In the genomic region with DNA sequence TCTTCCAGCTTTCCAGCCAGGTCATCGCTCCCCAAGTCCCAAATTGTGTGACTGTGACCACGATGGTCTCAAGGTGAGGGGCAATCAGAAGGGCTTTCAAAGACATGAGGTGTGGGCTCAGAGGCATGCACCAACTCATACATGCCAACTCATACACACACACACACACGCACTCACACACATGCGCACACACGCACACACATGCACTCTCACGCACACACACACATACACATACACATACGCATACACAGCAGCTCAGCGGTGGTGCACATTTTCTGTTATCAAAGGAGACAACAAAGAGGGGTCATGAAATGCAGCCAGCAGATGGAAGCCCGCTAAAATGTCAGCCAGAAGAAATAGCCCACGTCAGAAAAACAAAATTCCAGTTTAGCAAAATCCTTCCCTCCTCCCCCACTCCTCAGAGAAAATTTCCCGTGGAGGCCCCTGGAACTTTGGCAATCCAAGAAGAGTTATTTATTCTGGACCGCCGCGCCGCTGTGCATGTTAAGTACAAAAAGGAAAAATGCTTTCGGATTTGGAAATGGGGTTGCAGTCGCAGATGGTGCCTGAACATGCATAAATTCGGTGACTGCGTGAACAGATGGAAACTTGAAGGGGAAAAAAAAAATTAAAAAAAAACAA, we compare ENCODE assay signal across 24 cellular contexts.
DNase-seq lines count a peak whose midpoint lies in the region; ATAC-seq, FAIRE-seq and TF ChIP-seq lines count a peak whose summit lies in the region.
"Had no signal": no experiment of that assay in that cellular context is flagged by ENCODE, and none has a peak within 500 bp of the region (broad histone marks: within the 10 kb centered on the region; RNA-seq: fewer than 3 reads in every experiment).

No MANE protein-coding gene starts in this region.

- H3K9ac ChIP-seq in HepG2 (ENCODE audit: insufficient read depth, low read depth, low read length): no peak overlapping the region
- H3K9ac ChIP-seq: BLaER1 had no signal

- H3K36me3 ChIP-seq in HepG2 (replicated peaks in 1 of 2; ENCODE audit: control insufficient read depth in 1 of 2, insufficient read depth in 2 of 2, low read length in 2 of 2) (no peaks in the 10 kb centered on the region), right lobe of liver (no peaks in the 10 kb centered on the region), ovary (no peaks in the 10 kb centered on the region), vagina (no peaks in the 10 kb centered on the region)
- H3K36me3 ChIP-seq: BLaER1, gastroesophageal sphincter, spleen, transverse colon had no signal

- no peak for DNase-seq in HepG2 (ENCODE audit: low spot score)
- DNase-seq in right lobe of liver: no peak
- DNase-seq in glutamatergic neuron: no peak
- peak; percentile 38 to 61 (median 54) for DNase-seq in ovary
- DNase-seq in vagina (ENCODE audit: extremely low spot score in 2 of 2): no peak
- DNase-seq in activated CD8-positive, alpha-beta memory T cell treated with anti-CD3 and anti-CD28 coated beads, Interleukin-2, amount 50 U/mL, for 4 hours: no peak
- no peak for DNase-seq in A172 (ENCODE audit: low spot score)
- no peak for DNase-seq in iPS-NIHi7 (ENCODE audit: extremely low spot score)
- DNase-seq: activated B cell treated with CpG ODN at 0.5 μM for 24 hours; activated CD4-positive, alpha-beta memory T cell treated with anti-CD3 and anti-CD28 coated beads for 36 hours; activated effector memory CD4-positive, alpha-beta T cell treated with anti-CD3 and anti-CD28 coated beads, Interleukin-2, amount 50 U/mL, for 16 hours; activated T-cell treated with anti-CD3 and anti-CD28 coated beads for 4 hours; Caco-2; cortex of kidney; HCEC 1CT; KG1; spleen; stimulated activated CD4-positive, alpha-beta T cell treated with anti-CD3 and anti-CD28 coated beads, Interleukin-4, amount 100 ng/mL, for 4 hours; stimulated activated naive CD8-positive, alpha-beta T cell treated with anti-CD3 and anti-CD28 coated beads, Interleukin-15, Interleukin-2, amounts not matched to agents 100 U/mL and 50 U/mL, for 24 hours; transverse colon had no signal

- no peak overlapping the region for H3K4me3 Mint-ChIP-seq in glutamatergic neuron (ENCODE audit: unreplicated experiment)
- H3K4me3 Mint-ChIP-seq: activated B cell treated with CpG ODN at 0.5 μM for 24 hours; activated CD4-positive, alpha-beta memory T cell treated with anti-CD3 and anti-CD28 coated beads for 36 hours; natural killer cell treated with Interleukin-12 subunit alpha and Interleukin-12 subunit beta and Interleukin-15 and Interleukin-18, amount 100 ng/mL, for 72 hours had no signal

- no peak for TF ChIP-seq RAD21 in HepG2 (CRISPR knock-in tag; IDR thresholded peaks at IDR 0.05)

- H3K27ac Mint-ChIP-seq in glutamatergic neuron (ENCODE audit: unreplicated experiment): peak overlapping the region; percentile 72
- H3K27ac Mint-ChIP-seq: activated B cell treated with CpG ODN at 0.5 μM for 24 hours; activated CD4-positive, alpha-beta memory T cell treated with anti-CD3 and anti-CD28 coated beads for 36 hours; natural killer cell treated with Interleukin-12 subunit alpha and Interleukin-12 subunit beta and Interleukin-15 and Interleukin-18, amount 100 ng/mL, for 72 hours had no signal

- no peak overlapping the region for H2AFZ ChIP-seq in HepG2 (ENCODE audit: low read length)

- WGBS in HepG2 (ENCODE audit: low lambda C conversion rate): 30% methylated on average over 18 of the region's 19 CpGs
- 52% methylated on average over 11 of the region's 19 CpGs for WGBS in right lobe of liver (ENCODE audit: insufficient coverage, low coverage, low lambda C conversion rate, missing lambda C conversion rate)
- WGBS in ovary, 3 donors: 9 to 14% (median 11%) methylated on average over 19 of the region's 19 CpGs

- H3K27me3 Mint-ChIP-seq in glutamatergic neuron (ENCODE audit: unreplicated experiment): peaks cover 12% of the 10 kb centered on the region
- H3K27me3 Mint-ChIP-seq: activated B cell treated with CpG ODN at 0.5 μM for 24 hours had no signal

- H3K4me3 ChIP-seq in HepG2 (replicated peaks in 1 of 3; ENCODE audit: insufficient read depth in 1 of 3, low read depth in 2 of 3, low read length in 3 of 3) (no peak overlapping the region), right lobe of liver (no peak overlapping the region), ovary (no peak overlapping the region), vagina (no peak overlapping the region)
- H3K4me3 ChIP-seq: BLaER1, gastroesophageal sphincter, spleen, transverse colon had no signal

- H3K27me3 ChIP-seq in HepG2 (ENCODE audit: control insufficient read depth in 1 of 2, insufficient read depth in 2 of 2, low read length in 2 of 2) (peaks cover 0 to 26% of the 10 kb centered on the region in 2 experiments; a peak in 2 of 5 replicates), right lobe of liver (no peaks in the 10 kb centered on the region), ovary (no peaks in the 10 kb centered on the region), vagina (no peaks in the 10 kb centered on the region)
- H3K27me3 ChIP-seq: transverse colon had no signal

- H3K27ac ChIP-seq in HepG2 (ENCODE audit: extremely low read length, insufficient read depth, low read length): no peak overlapping the region
- no peak overlapping the region for H3K27ac ChIP-seq in right lobe of liver
- peak overlapping the region in 1 of 2 donors; percentile 56 for H3K27ac ChIP-seq in ovary
- H3K27ac ChIP-seq in vagina: peak overlapping the region; percentile 36
- H3K27ac ChIP-seq: BLaER1, gastroesophageal sphincter, RWPE1, spleen, transverse colon had no signal

- H4K20me1 ChIP-seq in HepG2 (ENCODE audit: insufficient read depth, low read length): no peaks in the 10 kb centered on the region
- H4K20me1 ChIP-seq: BLaER1 had no signal

- ATAC-seq in HepG2 (no peak), right lobe of liver (no peak)
- ATAC-seq: gastroesophageal sphincter; natural killer cell treated with Interleukin-12 subunit alpha and Interleukin-12 subunit beta and Interleukin-15 and Interleukin-18, amount 100 ng/mL, for 72 hours; stimulated activated naive CD8-positive, alpha-beta T cell treated with anti-CD3 and anti-CD28 coated beads, Interleukin-15, Interleukin-2, amounts not matched to agents 100 U/mL and 50 U/mL, for 24 hours had no signal

- no peaks in the 10 kb centered on the region for H3K79me2 ChIP-seq in HepG2 (ENCODE audit: insufficient read depth, low read length)

- in situ Hi-C loops in HepG2 (cut with HindIII; ENCODE audit: extremely low pct_ligation_motif_present, low pct_unique_long_range_greater_than_20kb): no loop called here

- TF ChIP-seq CTCF in HepG2 (CRISPR knock-in tag; IDR thresholded peaks at IDR 0.05) (no peak), right lobe of liver (IDR thresholded peaks at IDR 0.05) (no peak), glutamatergic neuron (IDR thresholded peaks at IDR 0.05; ENCODE audit: partially characterized antibody, unreplicated experiment) (no peak), ovary (IDR thresholded peaks at IDR 0.05) (no peak), vagina (IDR thresholded peaks at IDR 0.05) (no peak)

- peaks cover 14% of the 10 kb centered on the region for H3K4me1 Mint-ChIP-seq in glutamatergic neuron (ENCODE audit: low read depth, unreplicated experiment)
- H3K4me1 Mint-ChIP-seq: activated B cell treated with CpG ODN at 0.5 μM for 24 hours had no signal

- no TSS peak for BruUV-seq in HepG2 (replicated peaks; lab: Mats Ljungman, UMichigan)

- H3K4me2 ChIP-seq in HepG2 (ENCODE audit: low read depth, low read length): no peak overlapping the region
- H3K4me2 ChIP-seq: BLaER1 had no signal

- H3K36me3 Mint-ChIP-seq in glutamatergic neuron (ENCODE audit: unreplicated experiment): peaks cover 6% of the 10 kb centered on the region
- H3K36me3 Mint-ChIP-seq: activated CD4-positive, alpha-beta memory T cell treated with anti-CD3 and anti-CD28 coated beads for 36 hours; natural killer cell treated with Interleukin-12 subunit alpha and Interleukin-12 subunit beta and Interleukin-15 and Interleukin-18, amount 100 ng/mL, for 72 hours had no signal

- TF ChIP-seq EP300 in HepG2 (IDR thresholded peaks at IDR 0.05; ENCODE audit: low read depth in 2 of 2, low read length in 2 of 2): no peak
- no peak for TF ChIP-seq EP300 in HepG2 (CRISPR knock-in tag; IDR thresholded peaks at IDR 0.05; ENCODE audit: borderline replicate concordance)
- TF ChIP-seq EP300 in ovary (IDR thresholded peaks at IDR 0.05): no peak

- no peaks in the 10 kb centered on the region for H3K9me3 ChIP-seq in HepG2 (ENCODE audit: low read length)
- H3K9me3 ChIP-seq in right lobe of liver: no peaks in the 10 kb centered on the region
- H3K9me3 ChIP-seq in ovary: no peaks in the 10 kb centered on the region
- no peaks in the 10 kb centered on the region for H3K9me3 ChIP-seq in vagina
- H3K9me3 ChIP-seq: BLaER1, Caco-2, gastroesophageal sphincter, spleen, transverse colon had no signal

- no peaks in the 10 kb centered on the region for H3K4me1 ChIP-seq in HepG2 (ENCODE audit: insufficient read depth, low read length)
- H3K4me1 ChIP-seq in right lobe of liver: no peaks in the 10 kb centered on the region
- H3K4me1 ChIP-seq in ovary (ENCODE audit: insufficient read depth): no peaks in the 10 kb centered on the region
- no peaks in the 10 kb centered on the region for H3K4me1 ChIP-seq in vagina
- H3K4me1 ChIP-seq: Caco-2, gastroesophageal sphincter, spleen, transverse colon had no signal

- TF ChIP-seq POLR2A in HepG2 (IDR thresholded peaks at IDR 0.05; ENCODE audit: insufficient read depth in 1 of 2, low read depth in 2 of 2, low read length in 2 of 2): no peak
- no peak for TF ChIP-seq POLR2A in right lobe of liver (IDR thresholded peaks at IDR 0.05)
- TF ChIP-seq POLR2A in ovary (IDR thresholded peaks at IDR 0.05): no peak
- TF ChIP-seq POLR2A in vagina (IDR thresholded peaks at IDR 0.05): no peak

- POLR2A ChIA-PET in HepG2 (lab: Yijun Ruan, JAX): no interaction called here

- peaks cover 14% of the 10 kb centered on the region for H3K9me3 Mint-ChIP-seq in glutamatergic neuron (ENCODE audit: unreplicated experiment)
- H3K9me3 Mint-ChIP-seq: activated B cell treated with CpG ODN at 0.5 μM for 24 hours; activated CD4-positive, alpha-beta memory T cell treated with anti-CD3 and anti-CD28 coated beads for 36 hours; natural killer cell treated with Interleukin-12 subunit alpha and Interleukin-12 subunit beta and Interleukin-15 and Interleukin-18, amount 100 ng/mL, for 72 hours had no signal

- CTCF ChIA-PET in HepG2 (lab: Yijun Ruan, JAX; ENCODE audit: low intra/inter-chr PET ratio, low total read pairs): no interaction called here

- no peak for FAIRE-seq in HepG2 (lab: Jason Lieb, UNC)

- intact Hi-C loops in HepG2 (cut with micrococcal nuclease; ENCODE audit: unreplicated experiment) (no loop called here), right lobe of liver (cut with DNase I) (no loop called here), ovary (cut with DNase I) (no loop called here), vagina (cut with DNase I) (no loop called here)

TF ChIP-seq in HepG2, 621 proteins besides CTCF, POLR2A, EP300 and RAD21 (continues in another document):
- TF ChIP-seq TBP (CRISPR knock-in tag; IDR thresholded peaks at IDR 0.05): no peak

Comparison
In these comparisons a context has a peak if more than half of its experiments do, and no peak if none do; other contexts are left out.
1. DNase-seq: peak in ovary (5 of 5); none in HepG2 (single experiment), right lobe of liver (0 of 3), glutamatergic neuron (single experiment), vagina (0 of 2), activated CD8-positive, alpha-beta memory T cell treated with anti-CD3 and anti-CD28 coated beads, Interleukin-2, amount 50 U/mL, for 4 hours (single experiment), A172 (single experiment) and iPS-NIHi7 (single experiment).